ENCODE assay signal across 15 cellular contexts in genomic region chr18:48694295-48694694, GRCh38.
"Had no signal": no experiment of that assay in that cellular context is flagged by ENCODE, and none has a peak within 500 bp of the region (broad histone marks: within the 10 kb centered on the region; RNA-seq: fewer than 3 reads in every experiment).

No MANE protein-coding gene starts in this region.

- DNase-seq: activated CD4-positive, alpha-beta memory T cell treated with anti-CD3 and anti-CD28 coated beads, Interleukin-2, amount 10 ng/mL, durations not matched to agents 7 days and 5 days; activated CD4-positive, alpha-beta T cell treated with anti-CD3 and anti-CD28 coated beads for 36 hours; activated naive CD4-positive, alpha-beta T cell treated with anti-CD3 and anti-CD28 coated beads, Interleukin-2, amount 10 ng/mL, durations not matched to agents 7 days and 5 days; activated T-cell treated with anti-CD3 and anti-CD28 coated beads, Interleukin-2, amount 50 U/mL, for 24 hours; effector memory CD8-positive, alpha-beta T cell; foreskin melanocyte; heart left ventricle; kidney; retina; stimulated activated naive CD8-positive, alpha-beta T cell treated with anti-CD3 and anti-CD28 coated beads, Interleukin-15, Interleukin-2, amounts not matched to agents 100 U/mL and 50 U/mL, for 24 hours; transverse colon; uterus had no signal

- FAIRE-seq: kidney had no signal

- H3K36me3 ChIP-seq: transverse colon, uterus had no signal

- H3K4me1 ChIP-seq: transverse colon, uterus had no signal

- H3K4me3 ChIP-seq: heart left ventricle, lung, transverse colon, uterus had no signal

- H3K27ac ChIP-seq: heart left ventricle, transverse colon, uterus had no signal

- H3K27me3 ChIP-seq: heart left ventricle, transverse colon, uterus had no signal

- H3K9me3 ChIP-seq: heart left ventricle, transverse colon, uterus had no signal

- ATAC-seq: activated CD4-positive, alpha-beta T cell treated with anti-CD3 and anti-CD28 coated beads for 36 hours; effector memory CD8-positive, alpha-beta T cell; heart left ventricle; left lobe of liver; stimulated activated naive CD8-positive, alpha-beta T cell treated with anti-CD3 and anti-CD28 coated beads, Interleukin-15, Interleukin-2, amounts not matched to agents 100 U/mL and 50 U/mL, for 24 hours; WTC11 had no signal
